ENCODE assay signal across 19 cellular contexts in the genomic region with DNA sequence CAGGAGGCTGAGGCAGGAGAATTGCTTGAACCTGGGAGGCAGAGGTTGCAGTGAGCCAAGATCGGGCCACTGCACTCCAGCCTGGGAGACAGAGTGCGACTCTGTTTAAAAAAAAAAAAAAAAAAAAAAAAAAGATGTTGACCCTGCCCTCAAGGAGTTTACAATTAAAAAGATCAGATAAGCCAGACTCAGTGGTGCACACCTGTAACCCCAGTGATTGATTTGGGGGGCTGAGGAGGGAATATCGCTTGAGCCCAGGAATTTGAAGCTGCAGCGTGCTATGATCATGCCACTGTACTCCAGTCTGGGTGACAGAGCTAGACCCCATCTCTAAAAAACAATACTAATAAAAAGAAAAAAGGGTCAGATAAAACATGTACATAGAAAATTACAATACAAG. TPM values are rescaled to one million over a fixed set of nuclear protein-coding genes. Genes with fewer than 3 reads are reported as not detected.
DNase-seq lines count a peak whose midpoint lies in the region; ATAC-seq, FAIRE-seq and TF ChIP-seq lines count a peak whose summit lies in the region.
"Had no signal": no experiment of that assay in that cellular context is flagged by ENCODE, and none has a peak within 500 bp of the region (broad histone marks: within the 10 kb centered on the region; RNA-seq: fewer than 3 reads in every experiment).

No MANE protein-coding gene starts in this region.

- no peak for DNase-seq in CD4-positive, alpha-beta memory T cell
- DNase-seq in K562 (ENCODE audit: extremely low read depth in 1 of 4, low spot score in 3 of 4) (no peak), tibial nerve (ENCODE audit: low spot score in 2 of 2) (no peak), DMS 273 treated with DMSO at 0.1 percent for 48 hours (lab: John Stamatoyannopoulos, UW) (no peak)
- DNase-seq: activated effector memory CD4-positive, alpha-beta T cell treated with Interleukin-2 at 50 U/mL for 16 hours; body of pancreas; GDM1; NCI-H2029; NCI-H524; SHP77; stimulated activated CD4-positive, alpha-beta T cell treated with anti-CD3 and anti-CD28 coated beads, Interleukin-4, amount 100 ng/mL, for 4 hours had no signal

- TF ChIP-seq CTCF in KMS-11 (conservative IDR thresholded peaks at IDR 0.05; ENCODE audit: low read depth, low read length) (no peak), K562 (IDR thresholded peaks at IDR 0.05 in 2 of 3, conservative IDR thresholded peaks at IDR 0.05 in 1 of 3; ENCODE audit: insufficient read depth in 2 of 3, low read depth in 1 of 3, low read length in 3 of 3) (no peak), nephron (IDR thresholded peaks at IDR 0.05; ENCODE audit: unreplicated experiment in 3 of 3) (no peak), tibial nerve (IDR thresholded peaks at IDR 0.05) (no peak)

- TF ChIP-seq POLR2A in K562 (conservative IDR thresholded peaks at IDR 0.05) (no peak), tibial nerve (IDR thresholded peaks at IDR 0.05) (no peak)

- H3K27me3 Mint-ChIP-seq in CD4-positive, alpha-beta memory T cell, result no peaks in the 10 kb centered on the region
- peaks cover 2% of the 10 kb centered on the region for H3K27me3 Mint-ChIP-seq in nephron (ENCODE audit: low read depth)

- H3K9ac ChIP-seq in KMS-11 (no peak overlapping the region), K562 (ENCODE audit: insufficient read depth in 1 of 2, low read depth in 2 of 2, low read length in 2 of 2) (no peak overlapping the region)

- CTCF ChIA-PET in CD4-positive, alpha-beta memory T cell (lab: Charles Lee; ENCODE audit: partially characterized antibody), result interaction anchor here (0.6 to 3.5 kb wide), 4 partner anchors 10 to 168 kb away, joined by 3 to 47 read pairs (median 4); no protein-coding TSS in a partner anchor
- CTCF ChIA-PET in K562 (lab: Yijun Ruan, JAX; ENCODE audit: low intra/inter-chr PET ratio), result no interaction called here

- 89% methylated on average over 2 of the region's 4 CpGs for WGBS in K562 (ENCODE audit: insufficient coverage, low coverage, missing lambda C conversion rate)
- 93 to 100% methylated on average over 4 of the region's 4 CpGs for WGBS in tibial nerve, 2 donors

- in situ Hi-C loops in K562 (cut with MboI), result no loop called here

- H3K4me3 ChIP-seq in CD4-positive, alpha-beta memory T cell (ENCODE audit: low read length in 2 of 2), result no peak overlapping the region
- no peak overlapping the region for H3K4me3 ChIP-seq in KMS-11 (IDR thresholded peaks at IDR 0.05; ENCODE audit: insufficient read depth, low read depth, low read length)
- no peak overlapping the region for H3K4me3 ChIP-seq in K562
- H3K4me3 ChIP-seq in tibial nerve, result no peak overlapping the region
- H3K4me3 ChIP-seq: body of pancreas, prostate gland, skin epidermis, suprapubic skin had no signal

- H3K27ac Mint-ChIP-seq in CD4-positive, alpha-beta memory T cell, result peak overlapping the region in 2 of 7 donors; percentile 64 to 74
- H3K27ac Mint-ChIP-seq in nephron, result peak overlapping the region in 1 of 3 experiments; percentile 81

- no peak for TF ChIP-seq RAD21 in K562 (CRISPR knock-in tag; conservative IDR thresholded peaks at IDR 0.05 in 1 of 2, IDR thresholded peaks at IDR 0.05 in 1 of 2)

- peaks cover 59% of the 10 kb centered on the region for H3K4me1 ChIP-seq in CD4-positive, alpha-beta memory T cell (ENCODE audit: insufficient read depth, low read length)
- H3K4me1 ChIP-seq in KMS-11 (ENCODE audit: low read depth, poor library complexity, severe bottlenecking), result peaks cover 27% of the 10 kb centered on the region
- H3K4me1 ChIP-seq in K562 (replicated peaks in 1 of 2; ENCODE audit: control insufficient read depth in 2 of 2, insufficient read depth in 2 of 2, low read length in 2 of 2), result peaks cover 35 to 50% of the 10 kb centered on the region in 2 experiments
- peaks cover 0 to 28% (median 16%) of the 10 kb centered on the region in 4 donors for H3K4me1 ChIP-seq in tibial nerve
- H3K4me1 ChIP-seq: prostate gland had no signal

- no peaks in the 10 kb centered on the region for H3K9me1 ChIP-seq in K562 (ENCODE audit: control insufficient read depth, insufficient read depth, low read length)

- H3K9me3 ChIP-seq in CD4-positive, alpha-beta memory T cell (ENCODE audit: control insufficient read depth in 1 of 2, low read length in 2 of 2), result no peaks in the 10 kb centered on the region
- H3K9me3 ChIP-seq in K562 (replicated peaks; ENCODE audit: control insufficient read depth, insufficient read depth, low read depth, low read length) (no peaks in the 10 kb centered on the region), tibial nerve (no peaks in the 10 kb centered on the region)
- H3K9me3 ChIP-seq: body of pancreas, prostate gland, suprapubic skin had no signal

- no TSS peak for BruUV-seq in K562 (replicated peaks; lab: Mats Ljungman, UMichigan)

- no peaks in the 10 kb centered on the region for H3K27me3 ChIP-seq in CD4-positive, alpha-beta memory T cell (ENCODE audit: insufficient read depth, low read length)
- H3K27me3 ChIP-seq in KMS-11 (ENCODE audit: insufficient read depth, low read depth) (no peaks in the 10 kb centered on the region), K562 (ENCODE audit: control insufficient read depth in 2 of 2, insufficient read depth in 2 of 2, low read length in 2 of 2) (no peaks in the 10 kb centered on the region), tibial nerve (no peaks in the 10 kb centered on the region)
- H3K27me3 ChIP-seq: body of pancreas, suprapubic skin had no signal

- no peak for FAIRE-seq in K562 (lab: Jason Lieb, UNC)

- H3K27ac ChIP-seq in CD4-positive, alpha-beta memory T cell (ENCODE audit: low read depth, low read length), result no peak overlapping the region
- H3K27ac ChIP-seq in KMS-11 (no peak overlapping the region), K562 (ENCODE audit: extremely low read depth, low read depth, low read length) (no peak overlapping the region; the same call in 2 of the 3 replicates), tibial nerve (no peak overlapping the region)
- H3K27ac ChIP-seq: prostate gland, suprapubic skin had no signal

- no peak for TF ChIP-seq EP300 in K562 (IDR thresholded peaks at IDR 0.05; ENCODE audit: low read length)
- TF ChIP-seq EP300 in tibial nerve (IDR thresholded peaks at IDR 0.05), result no peak

- H3K79me2 ChIP-seq in KMS-11 (ENCODE audit: insufficient read depth, low read depth) (peaks cover 28% of the 10 kb centered on the region), K562 (ENCODE audit: control insufficient read depth, insufficient read depth, low read length) (peaks cover 34% of the 10 kb centered on the region)

- intact Hi-C loops in CD4-positive, alpha-beta memory T cell (cut with micrococcal nuclease), result no loop called here
- intact Hi-C loops in K562 (cut with micrococcal nuclease), result no loop called here

- H3K36me3 ChIP-seq in CD4-positive, alpha-beta memory T cell (ENCODE audit: insufficient read depth, low read length), result no peaks in the 10 kb centered on the region
- no peaks in the 10 kb centered on the region for H3K36me3 ChIP-seq in KMS-11 (ENCODE audit: insufficient read depth)
- H3K36me3 ChIP-seq in K562 (ENCODE audit: control insufficient read depth, insufficient read depth, low read length), result peaks cover 8% of the 10 kb centered on the region; the same call in 2 of the 3 replicates
- H3K36me3 ChIP-seq in tibial nerve, result no peaks in the 10 kb centered on the region
- H3K36me3 ChIP-seq: prostate gland, suprapubic skin had no signal

- H3K4me3 Mint-ChIP-seq in CD4-positive, alpha-beta memory T cell, result peak overlapping the region in 5 of 8 donors; percentile 13 to 58 (median 33)
- H3K4me3 Mint-ChIP-seq in nephron, result peak overlapping the region; percentile 81 to 90 (median 89)

- H2AFZ ChIP-seq in KMS-11 (ENCODE audit: low read depth) (no peak overlapping the region), K562 (ENCODE audit: low read depth, low read length) (no peak overlapping the region)

- no peaks in the 10 kb centered on the region for H3K36me3 Mint-ChIP-seq in CD4-positive, alpha-beta memory T cell
- no peaks in the 10 kb centered on the region for H3K36me3 Mint-ChIP-seq in nephron (ENCODE audit: low read depth)

- peaks cover 28 to 52% (median 40%) of the 10 kb centered on the region in 4 donors for H3K4me1 Mint-ChIP-seq in CD4-positive, alpha-beta memory T cell
- peaks cover 17% of the 10 kb centered on the region for H3K4me1 Mint-ChIP-seq in nephron

- no peak for ATAC-seq in K562
- ATAC-seq in HG03095 (IDR thresholded peaks at IDR 0.05; ENCODE audit: unreplicated experiment), result no peak
- ATAC-seq: body of pancreas, esophagus mucosa, WTC11 had no signal

- POLR2A ChIA-PET in CD4-positive, alpha-beta memory T cell (lab: Charles Lee; ENCODE audit: partially characterized antibody), result interaction anchor here (0.8 to 14.4 kb wide), 5 partner anchors 11 to 324 kb away, joined by 3 to 179 read pairs (median 24); partner anchors contain the start of genes ATP5IF1 and MED18
- POLR2A ChIA-PET in K562 (lab: Yijun Ruan, JAX), result interaction anchor here (0.6 to 22.0 kb wide), 11 partner anchors 9 to 391 kb away, joined by 3 to 547 read pairs (median 8); partner anchors contain the start of genes ATP5IF1, PHACTR4 and RNU11

- H3K4me2 ChIP-seq in KMS-11 (peak overlapping the region; percentile 69), K562 (ENCODE audit: insufficient read depth, low read length) (no peak overlapping the region)

- no peaks in the 10 kb centered on the region for H3K9me3 Mint-ChIP-seq in CD4-positive, alpha-beta memory T cell
- no peaks in the 10 kb centered on the region for H3K9me3 Mint-ChIP-seq in nephron
- H3K9me3 Mint-ChIP-seq: WTC11 had no signal

- H4K20me1 ChIP-seq in KMS-11 (ENCODE audit: insufficient read depth) (no peaks in the 10 kb centered on the region), K562 (replicated peaks; ENCODE audit: control insufficient read depth, insufficient read depth, low read length) (peaks cover 17% of the 10 kb centered on the region)

RNA-seq across cellular contexts. Expression of gene SESN2, which starts 1.6 kb away (rescaled TPM):
- 1 to 10 TPM; 5.7 to 6.4 TPM for total RNA-seq in CD4-positive, alpha-beta memory T cell
- 1 to 10 TPM; 3.5 to 7.6 TPM for polyA plus RNA-seq in CD4-positive, alpha-beta memory T cell
- total RNA-seq in K562 (2011; cell fraction: chromatin; rRNA removed; ENCODE audit: low replicate concordance), result 14.6 and 34.6 TPM in 2 replicates
- 26.1 and 26.2 TPM in 2 replicates for total RNA-seq in K562 (2011; cell fraction: nucleolus; rRNA removed)
- total RNA-seq in K562 (2011; cell fraction: nucleoplasm; rRNA removed), result 23.4 and 26.2 TPM in 2 replicates
- total RNA-seq in K562 (2014; rRNA removed) (54.4 and 55.3 TPM in 2 replicates), K562 (2014; rRNA removed; fragmentation: Illumina TruSeq; extraction: Trizol) (16.8 and 16.9 TPM in 2 replicates), K562 (2015; rRNA removed; fragmentation: Illumina TruSeq; extraction: Trizol) (9.4 and 10.0 TPM in 2 replicates), K562 (2021) (61.1 and 71.3 TPM in 2 replicates), tibial nerve (10 to 100 TPM in 1 of 4 donors, 1 to 10 TPM in 3; 6.9 to 16.2 (median 8.9) TPM)
- polyA plus RNA-seq in K562 (2011; rRNA removed) (15.4 and 34.4 TPM in 2 replicates), K562 (2014; fragmentation: Illumina TruSeq; extraction: Trizol) (47.6 and 61.0 TPM in 2 replicates), K562 (2014; fragmentation: Nextera tagmentation; extraction: Ambion mirVana) (1 to 10 TPM; 3.7 to 5.4 TPM), K562 (2014; rRNA removed) (40.8 and 47.3 TPM in 2 replicates)
- polyA plus RNA-seq in K562 (2011; cell fraction: cytosol; rRNA removed), result 28.3 and 29.9 TPM in 2 replicates
- polyA plus RNA-seq in K562 (2011; cell fraction: nucleus; rRNA removed), result 26.7 and 31.1 TPM in 2 replicates
- 24.3 and 118 TPM in 2 replicates for polyA plus RNA-seq in K562 (2012)
- 13.4 and 14.9 TPM in 2 replicates for polyA minus RNA-seq in K562 (2011; rRNA and poly(A)+ RNA removed)
- 15.4 and 28.6 TPM in 2 replicates for polyA minus RNA-seq in K562 (2011; cell fraction: cytosol; rRNA and poly(A)+ RNA removed)
- 6.6 and 11.0 TPM in 2 replicates for polyA minus RNA-seq in K562 (2011; cell fraction: nucleus; rRNA and poly(A)+ RNA removed)

RNA-seq across cellular contexts. Expression of gene ATP5IF1, which starts 21.8 kb away (rescaled TPM):
- 100 to 1,000 TPM; 111 TPM for total RNA-seq in CD4-positive, alpha-beta memory T cell
- 100 to 1,000 TPM; 383 to 743 TPM for polyA plus RNA-seq in CD4-positive, alpha-beta memory T cell
- 48.2 and 59.7 TPM in 2 replicates for total RNA-seq in K562 (2011; cell fraction: chromatin; rRNA removed; ENCODE audit: low replicate concordance)
- 75.0 and 82.2 TPM in 2 replicates for total RNA-seq in K562 (2011; cell fraction: nucleolus; rRNA removed)
- total RNA-seq in K562 (2011; cell fraction: nucleoplasm; rRNA removed), result 110 and 124 TPM in 2 replicates
- 1,281 and 1,288 TPM in 2 replicates for total RNA-seq in K562 (2014; rRNA removed)
- 303 and 353 TPM in 2 replicates for total RNA-seq in K562 (2014; rRNA removed; fragmentation: Illumina TruSeq; extraction: Trizol)
- 425 and 445 TPM in 2 replicates for total RNA-seq in K562 (2015; rRNA removed; fragmentation: Illumina TruSeq; extraction: Trizol)
- total RNA-seq in K562 (2021), result 380 and 403 TPM in 2 replicates
- 343 and 388 TPM in 2 replicates for polyA plus RNA-seq in K562 (2011; rRNA removed)
- 299 and 407 TPM in 2 replicates for polyA plus RNA-seq in K562 (2011; cell fraction: cytosol; rRNA removed)
- polyA plus RNA-seq in K562 (2011; cell fraction: nucleus; rRNA removed), result 273 and 321 TPM in 2 replicates
- 405 and 915 TPM in 2 replicates for polyA plus RNA-seq in K562 (2012)
- polyA plus RNA-seq in K562 (2014; fragmentation: Illumina TruSeq; extraction: Trizol), result 338 and 607 TPM in 2 replicates
- polyA plus RNA-seq in K562 (2014; fragmentation: Nextera tagmentation; extraction: Ambion mirVana), result 100 to 1,000 TPM; 292 to 545 TPM
- polyA plus RNA-seq in K562 (2014; rRNA removed), result 1,422 and 1,500 TPM in 2 replicates
- 92.2 and 94.1 TPM in 2 replicates for polyA minus RNA-seq in K562 (2011; rRNA and poly(A)+ RNA removed)
- polyA minus RNA-seq in K562 (2011; cell fraction: cytosol; rRNA and poly(A)+ RNA removed), result 78.4 and 106 TPM in 2 replicates
- 40.0 and 57.4 TPM in 2 replicates for polyA minus RNA-seq in K562 (2011; cell fraction: nucleus; rRNA and poly(A)+ RNA removed)
- 100 to 1,000 TPM in 3 of 4 donors, 10 to 100 TPM in 1; 96.3 to 207 (median 148) TPM for total RNA-seq in tibial nerve

RNA-seq across cellular contexts. Expression of gene DNAJC8, which starts 24.9 kb away (rescaled TPM):
- 10 to 100 TPM; 71.5 to 78.1 TPM for total RNA-seq in CD4-positive, alpha-beta memory T cell
- polyA plus RNA-seq in CD4-positive, alpha-beta memory T cell, result 100 to 1,000 TPM; 148 to 199 TPM
- total RNA-seq in K562 (2011; cell fraction: chromatin; rRNA removed; ENCODE audit: low replicate concordance), result 32.8 and 70.6 TPM in 2 replicates
- 23.7 and 23.8 TPM in 2 replicates for total RNA-seq in K562 (2011; cell fraction: nucleolus; rRNA removed)
- 45.8 and 58.7 TPM in 2 replicates for total RNA-seq in K562 (2011; cell fraction: nucleoplasm; rRNA removed)
- total RNA-seq in K562 (2014; rRNA removed) (132 and 186 TPM in 2 replicates), K562 (2014; rRNA removed; fragmentation: Illumina TruSeq; extraction: Trizol) (209 and 236 TPM in 2 replicates), K562 (2015; rRNA removed; fragmentation: Illumina TruSeq; extraction: Trizol) (220 and 230 TPM in 2 replicates), K562 (2021) (143 and 153 TPM in 2 replicates), tibial nerve (10 to 100 TPM; 77.7 to 83.1 (median 79.9) TPM)
- polyA plus RNA-seq in K562 (2011; rRNA removed) (150 and 176 TPM in 2 replicates), K562 (2014; fragmentation: Illumina TruSeq; extraction: Trizol) (279 and 343 TPM in 2 replicates), K562 (2014; fragmentation: Nextera tagmentation; extraction: Ambion mirVana) (100 to 1,000 TPM; 264 to 508 TPM), K562 (2014; rRNA removed) (180 and 202 TPM in 2 replicates)
- polyA plus RNA-seq in K562 (2011; cell fraction: cytosol; rRNA removed), result 82.1 and 115 TPM in 2 replicates
- 52.7 and 76.2 TPM in 2 replicates for polyA plus RNA-seq in K562 (2011; cell fraction: nucleus; rRNA removed)
- 151 and 153 TPM in 2 replicates for polyA plus RNA-seq in K562 (2012)
- polyA minus RNA-seq in K562 (2011; rRNA and poly(A)+ RNA removed), result 63.9 and 71.8 TPM in 2 replicates
- polyA minus RNA-seq in K562 (2011; cell fraction: cytosol; rRNA and poly(A)+ RNA removed), result 25.2 and 30.5 TPM in 2 replicates
- 11.4 and 23.2 TPM in 2 replicates for polyA minus RNA-seq in K562 (2011; cell fraction: nucleus; rRNA and poly(A)+ RNA removed)
